Comparison of ENCODE assay signal across 8 cellular contexts in genomic region chr1:160007577-160008200, GRCh38. TPM values are rescaled to one million over a fixed set of nuclear protein-coding genes. Genes with fewer than 3 reads are reported as not detected.
DNase-seq lines count a peak whose midpoint lies in the region; ATAC-seq, FAIRE-seq and TF ChIP-seq lines count a peak whose summit lies in the region.

No MANE protein-coding gene starts in this region.

- no peaks in the 10 kb centered on the region for H3K4me1 Mint-ChIP-seq in WTC11

- no peaks in the 10 kb centered on the region for H4K20me1 ChIP-seq in keratinocyte (ENCODE audit: control insufficient read depth, extremely low read depth, insufficient read depth, low read length)

- TF ChIP-seq CTCF in WTC11 (IDR thresholded peaks at IDR 0.05) (peak; percentile 71), keratinocyte (optimal IDR thresholded peaks at IDR 0.05 in 1 of 3, IDR thresholded peaks at IDR 0.05 in 1 of 3, conservative IDR thresholded peaks at IDR 0.05 in 1 of 3; ENCODE audit: extremely low read depth in 1 of 3, insufficient read depth in 2 of 3, low read length in 3 of 3) (peak in 2 of 3 experiments; percentile 35 to 63)

- H3K27ac ChIP-seq in keratinocyte (ENCODE audit: control insufficient read depth, insufficient read depth, low read length): no peak overlapping the region

- H3K4me3 ChIP-seq in keratinocyte (ENCODE audit: control insufficient read depth in 2 of 3, extremely low read depth in 1 of 3, insufficient read depth in 2 of 3, low read depth in 1 of 3, low read length in 3 of 3): no peak overlapping the region

- H3K27me3 ChIP-seq in keratinocyte (ENCODE audit: control insufficient read depth, extremely low read depth, insufficient read depth, low read length): no peaks in the 10 kb centered on the region

- H3K9me1 ChIP-seq in keratinocyte (ENCODE audit: control insufficient read depth, extremely low read depth, insufficient read depth, low read length): no peaks in the 10 kb centered on the region

- H3K36me3 ChIP-seq in keratinocyte (ENCODE audit: control insufficient read depth in 2 of 2, extremely low read depth in 1 of 2, insufficient read depth in 2 of 2, low read length in 2 of 2): no peaks in the 10 kb centered on the region

- no peak overlapping the region for H3K9ac ChIP-seq in keratinocyte (ENCODE audit: control insufficient read depth, extremely low read depth, insufficient read depth, low read length)

- no peak overlapping the region for H3K27ac Mint-ChIP-seq in WTC11

- POLR2A ChIA-PET in WTC11 (lab: Charles Lee): interaction anchor here (0.9 to 1.0 kb wide), 2 partner anchors 62 to 78 kb away, joined by 3 to 7 read pairs; partner anchors contain the start of gene IGSF9

- H3K4me2 ChIP-seq in keratinocyte (ENCODE audit: control insufficient read depth, extremely low read depth, insufficient read depth, low read depth, low read length): no peak overlapping the region

- H3K79me2 ChIP-seq in keratinocyte (ENCODE audit: control insufficient read depth, insufficient read depth, low read length): no peaks in the 10 kb centered on the region

- H3K9me3 Mint-ChIP-seq in WTC11: no peaks in the 10 kb centered on the region

- H2AFZ ChIP-seq in keratinocyte (ENCODE audit: control insufficient read depth, low read length): no peak overlapping the region

- H3K4me1 ChIP-seq in keratinocyte (ENCODE audit: control insufficient read depth, extremely low read depth, insufficient read depth, low read length): peaks cover 16% of the 10 kb centered on the region

- no peaks in the 10 kb centered on the region for H3K36me3 Mint-ChIP-seq in WTC11

- peaks cover 8% of the 10 kb centered on the region; the same call in 1 of the 2 replicates for H3K27me3 Mint-ChIP-seq in WTC11 (ENCODE audit: low read depth)

- peak; percentile 38 for DNase-seq in EL
- DNase-seq in LoVo (ENCODE audit: low spot score): peak; percentile 41
- DNase-seq in WTC11 (ENCODE audit: low spot score): no peak
- no peak for DNase-seq in keratinocyte (ENCODE audit: low read depth, low spot score)
- DNase-seq in mesenteric fat pad (ENCODE audit: low spot score): no peak
- no peak for DNase-seq in stimulated activated CD4-positive, alpha-beta T cell treated with anti-CD3 and anti-CD28 coated beads, Interleukin-4, amount 100 ng/mL, for 1 hour
- no peak for DNase-seq in activated naive CD4-positive, alpha-beta T cell treated with Interleukin-2 at 50 U/mL for 16 hours
- no peak for DNase-seq in AG08396 (ENCODE audit: low spot score)

- dilution Hi-C loops in keratinocyte (cut with MboI; ENCODE audit: extremely low pct_ligation_motif_present, low sequenced_read_pairs): no loop called here

- peak; percentile 59 for FAIRE-seq in keratinocyte (lab: Jason Lieb, UNC)

- CTCF ChIA-PET in WTC11 (lab: Charles Lee): interaction anchor here (0.6 to 5.0 kb wide), 81 partner anchors 8 to 830 kb away, joined by 3 to 202 read pairs (median 9); partner anchors contain the start of genes CFAP45, DUSP23, IGSF8 and IGSF9

- no peak overlapping the region for H3K4me3 Mint-ChIP-seq in WTC11

- ATAC-seq in WTC11: no peak; the same call in 1 of the 2 replicates

- H3K9me3 ChIP-seq in keratinocyte (ENCODE audit: control insufficient read depth, low read depth, low read length): no peaks in the 10 kb centered on the region

TF ChIP-seq in WTC11, 78 proteins besides CTCF, POLR2A, EP300 and RAD21:
- TF ChIP-seq ZMAT4 (CRISPR knock-in tag; IDR thresholded peaks at IDR 0.05) (no peak), ETV6 (CRISPR knock-in tag; IDR thresholded peaks at IDR 0.05) (no peak), ZNF263 (CRISPR knock-in tag; IDR thresholded peaks at IDR 0.05; ENCODE audit: low read depth) (no peak), ZNF396 (CRISPR knock-in tag; IDR thresholded peaks at IDR 0.05; ENCODE audit: borderline replicate concordance) (no peak), E2F1 (CRISPR knock-in tag; IDR thresholded peaks at IDR 0.05) (no peak), ZNF317 (CRISPR knock-in tag; IDR thresholded peaks at IDR 0.05; ENCODE audit: borderline replicate concordance, low read depth) (no peak)
- TF ChIP-seq, protein P1, sequence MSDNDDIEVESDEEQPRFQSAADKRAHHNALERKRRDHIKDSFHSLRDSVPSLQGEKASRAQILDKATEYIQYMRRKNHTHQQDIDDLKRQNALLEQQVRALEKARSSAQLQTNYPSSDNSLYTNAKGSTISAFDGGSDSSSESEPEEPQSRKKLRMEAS (CRISPR knock-in tag; IDR thresholded peaks at IDR 0.05): no peak

RNA-seq across cellular contexts. Expression of gene PIGM, which starts 24.1 kb away (rescaled TPM):
- total RNA-seq in WTC11 (2021) (4.4 to 5.2 TPM (median 4.4 TPM) in 3 replicates), mesenteric fat pad (4.1 TPM)
- polyA plus RNA-seq in keratinocyte: 1.9 to 3.1 TPM (median 3.1 TPM) in 3 replicates
- polyA plus RNA-seq in keratinocyte (2011; ENCODE audit: low read depth): 0.40 TPM
- polyA plus RNA-seq in keratinocyte (2011; cell fraction: cytosol; rRNA removed): 0.95 and 1.7 TPM in 2 replicates
- polyA plus RNA-seq in keratinocyte (2011; cell fraction: nucleus; rRNA removed): 4.7 and 5.5 TPM in 2 replicates
- 1.6 and 2.5 TPM in 2 replicates for polyA plus RNA-seq in keratinocyte (2012; ENCODE audit: low replicate concordance)
- polyA minus RNA-seq in keratinocyte: 2.0 to 2.3 TPM (median 2.1 TPM) in 3 replicates
- 1.5 TPM for polyA minus RNA-seq in keratinocyte (2011; cell fraction: cytosol; rRNA and poly(A)+ RNA removed)
- 2.5 and 4.0 TPM in 2 replicates for polyA minus RNA-seq in keratinocyte (2011; cell fraction: nucleus; rRNA and poly(A)+ RNA removed)

RNA-seq across cellular contexts. Expression of gene SLAMF9, which starts 53.7 kb away (rescaled TPM):
- not detected in 3 replicates for total RNA-seq in WTC11 (2021)
- 0.31 to 0.57 TPM (median 0.41 TPM) in 3 replicates for polyA plus RNA-seq in keratinocyte
- not detected for polyA plus RNA-seq in keratinocyte (2011; ENCODE audit: low read depth)
- polyA plus RNA-seq in keratinocyte (2011; cell fraction: cytosol; rRNA removed): 0.30 and 0.38 TPM in 2 replicates
- not detected in 2 replicates for polyA plus RNA-seq in keratinocyte (2011; cell fraction: nucleus; rRNA removed)
- 0.42 and 0.47 TPM in 2 replicates for polyA plus RNA-seq in keratinocyte (2012; ENCODE audit: low replicate concordance)
- 0.30 TPM in 1 of 3 replicates, not detected in the others for polyA minus RNA-seq in keratinocyte
- not detected for polyA minus RNA-seq in keratinocyte (2011; cell fraction: cytosol; rRNA and poly(A)+ RNA removed)
- not detected in 2 replicates for polyA minus RNA-seq in keratinocyte (2011; cell fraction: nucleus; rRNA and poly(A)+ RNA removed)
- not detected for total RNA-seq in mesenteric fat pad

Comparison
In these comparisons a context has a peak if more than half of its experiments do, and no peak if none do; other contexts are left out.
1. DNase-seq: peak in EL (single experiment) and LoVo (single experiment); none in WTC11 (single experiment), keratinocyte (single experiment), mesenteric fat pad (single experiment), stimulated activated CD4-positive, alpha-beta T cell treated with anti-CD3 and anti-CD28 coated beads, Interleukin-4, amount 100 ng/mL, for 1 hour (single experiment), activated naive CD4-positive, alpha-beta T cell treated with Interleukin-2 at 50 U/mL for 16 hours (single experiment) and AG08396 (single experiment).